In genomic region chr12:8108808-8109398, GRCh38 we compare ENCODE assay signal across 8 cellular contexts. TPM values are rescaled to one million over a fixed set of nuclear protein-coding genes. Genes with fewer than 3 reads are reported as not detected.
DNase-seq lines count a peak whose midpoint lies in the region; ATAC-seq and TF ChIP-seq lines count a peak whose summit lies in the region.

No MANE protein-coding gene starts in this region.

- peaks cover 2% of the 10 kb centered on the region; the same call in 1 of the 2 replicates for H3K36me3 ChIP-seq in IMR-90 (ENCODE audit: control insufficient read depth, insufficient read depth, low read length)
- H3K36me3 ChIP-seq in neural progenitor cell: no peaks in the 10 kb centered on the region

- POLR2A ChIA-PET in IMR-90 (lab: Charles Lee; ENCODE audit: unreplicated experiment): no interaction called here

- H2AK5ac ChIP-seq in IMR-90 (ENCODE audit: low read depth, low read length): no peak overlapping the region

- H3K23ac ChIP-seq in IMR-90 (ENCODE audit: low read depth, low read length): no peak overlapping the region

- no peak overlapping the region for H2BK120ac ChIP-seq in IMR-90 (ENCODE audit: low read depth, low read length)

- H3K27me3 ChIP-seq in IMR-90 (ENCODE audit: control insufficient read depth, insufficient read depth, low read length) (no peaks in the 10 kb centered on the region), neural progenitor cell (no peaks in the 10 kb centered on the region)

- H4K8ac ChIP-seq in IMR-90 (ENCODE audit: low read depth in 2 of 2, low read length in 2 of 2): no peak overlapping the region

- H3K4me2 ChIP-seq in IMR-90 (ENCODE audit: low read depth, low read length) (0 out of 2 replicates have a peak overlapping the region, but pooled peaks have one; percentile 54), neural progenitor cell (no peak overlapping the region)

- H3K27ac ChIP-seq in IMR-90 (ENCODE audit: insufficient read depth, low read length): no peak overlapping the region
- H3K27ac ChIP-seq in neural progenitor cell: no peak overlapping the region

- H3K27ac Mint-ChIP-seq in activated T-helper 1 cell treated with anti-CD3 and anti-CD28 coated beads, Interleukin-12 subunit alpha, Interleukin-12 subunit beta, Interleukin-2, Interleukin-4 antibody, amounts not matched to agents 30 ng/mL and 10 ng/mL and 1 ng/mL, durations not matched to agents 14 hours and 24 hours and 36 hours: no peak overlapping the region
- H3K27ac Mint-ChIP-seq in neural progenitor cell: no peak overlapping the region

- no peak overlapping the region for H4K91ac ChIP-seq in IMR-90 (ENCODE audit: insufficient read depth, low read depth, low read length)

- peaks cover 5% of the 10 kb centered on the region for H3K9me3 Mint-ChIP-seq in activated T-helper 1 cell treated with anti-CD3 and anti-CD28 coated beads, Interleukin-12 subunit alpha, Interleukin-12 subunit beta, Interleukin-2, Interleukin-4 antibody, amounts not matched to agents 30 ng/mL and 10 ng/mL and 1 ng/mL, durations not matched to agents 14 hours and 24 hours and 36 hours
- H3K9me3 Mint-ChIP-seq in neural progenitor cell: peaks cover 8% of the 10 kb centered on the region

- H3K4me1 ChIP-seq in IMR-90 (ENCODE audit: control insufficient read depth, insufficient read depth, low read length) (no peaks in the 10 kb centered on the region), neural progenitor cell (no peaks in the 10 kb centered on the region)

- 40% methylated on average over 1 of the region's 3 CpGs; no CpG with 5 or more reads in 1 of the 2 experiments for WGBS in IMR-90 (ENCODE audit: extremely low coverage in 2 of 2, insufficient read length in 1 of 2), 2 experiments

- H3K27me3 Mint-ChIP-seq in activated T-helper 1 cell treated with anti-CD3 and anti-CD28 coated beads, Interleukin-12 subunit alpha, Interleukin-12 subunit beta, Interleukin-2, Interleukin-4 antibody, amounts not matched to agents 30 ng/mL and 10 ng/mL and 1 ng/mL, durations not matched to agents 14 hours and 24 hours and 36 hours (ENCODE audit: insufficient read depth): no peaks in the 10 kb centered on the region
- H3K27me3 Mint-ChIP-seq in neural progenitor cell (ENCODE audit: insufficient read depth, low read depth): no peaks in the 10 kb centered on the region

- no peaks in the 10 kb centered on the region for H3K79me2 ChIP-seq in neural progenitor cell (ENCODE audit: low read depth)

- no TSS peak for BruUV-seq in IMR-90 (replicated peaks; lab: Mats Ljungman, UMichigan)

- H4K20me1 ChIP-seq in IMR-90 (ENCODE audit: insufficient read depth, low read length) (no peaks in the 10 kb centered on the region), neural progenitor cell (ENCODE audit: low read depth) (no peaks in the 10 kb centered on the region)

- CTCF ChIA-PET in IMR-90 (lab: Yijun Ruan, JAX): interaction anchor here (1.5 to 2.4 kb wide), 2 partner anchors 122 to 281 kb away, joined by 3 to 10 read pairs; no protein-coding TSS in a partner anchor

- no peak overlapping the region for H2AK9ac ChIP-seq in IMR-90 (replicated peaks; ENCODE audit: low read depth, low read length, poor library complexity)

- peak; percentile 97 for ATAC-seq in IMR-90 (ENCODE audit: low read depth)
- peak; percentile 46 for ATAC-seq in stimulated activated naive CD8-positive, alpha-beta T cell treated with anti-CD3 and anti-CD28 coated beads, Interleukin-15, Interleukin-2, amounts not matched to agents 100 U/mL and 50 U/mL, for 24 hours
- no peak for ATAC-seq in GM21390 (IDR thresholded peaks at IDR 0.05; ENCODE audit: unreplicated experiment)

- TF ChIP-seq CTCF in IMR-90 (conservative IDR thresholded peaks at IDR 0.05; ENCODE audit: low read depth, low read length) (peak; percentile 99), fibroblast of pulmonary artery (IDR thresholded peaks at IDR 0.05; ENCODE audit: low read length, missing control alignments) (no peak), neural progenitor cell (IDR thresholded peaks at IDR 0.05) (peak; percentile 100)

- no peak overlapping the region for H2BK15ac ChIP-seq in IMR-90 (ENCODE audit: low read depth, low read length)

- H3F3A ChIP-seq in neural progenitor cell (ENCODE audit: low read depth): no peaks in the 10 kb centered on the region

- H3K18ac ChIP-seq in IMR-90 (ENCODE audit: low read depth, low read length): no peak overlapping the region

- no peak overlapping the region for H2BK5ac ChIP-seq in IMR-90 (ENCODE audit: low read depth, low read length, poor library complexity, severe bottlenecking)

- H3K9me3 ChIP-seq in IMR-90 (ENCODE audit: control insufficient read depth, insufficient read depth, low read length) (0 out of 2 replicates have a peak, but pooled peaks cover 1% of the 10 kb centered on the region), neural progenitor cell (ENCODE audit: low read depth) (peaks cover 3% of the 10 kb centered on the region)

- no peak overlapping the region for H4K5ac ChIP-seq in IMR-90 (ENCODE audit: low read depth, low read length)

- no peak overlapping the region for H3K4me3 Mint-ChIP-seq in activated T-helper 1 cell treated with anti-CD3 and anti-CD28 coated beads, Interleukin-12 subunit alpha, Interleukin-12 subunit beta, Interleukin-2, Interleukin-4 antibody, amounts not matched to agents 30 ng/mL and 10 ng/mL and 1 ng/mL, durations not matched to agents 14 hours and 24 hours and 36 hours
- H3K4me3 Mint-ChIP-seq in neural progenitor cell: no peak overlapping the region

- peak; percentile 60; the same call in 1 of the 2 replicates for TF ChIP-seq POLR2A in IMR-90 (IDR thresholded peaks at IDR 0.05; ENCODE audit: low read depth, low read length)

- TF ChIP-seq RAD21 in IMR-90 (IDR thresholded peaks at IDR 0.05; ENCODE audit: low read length): peak; percentile 99

- H3K4me1 Mint-ChIP-seq in activated T-helper 1 cell treated with anti-CD3 and anti-CD28 coated beads, Interleukin-12 subunit alpha, Interleukin-12 subunit beta, Interleukin-2, Interleukin-4 antibody, amounts not matched to agents 30 ng/mL and 10 ng/mL and 1 ng/mL, durations not matched to agents 14 hours and 24 hours and 36 hours (ENCODE audit: low read depth): no peaks in the 10 kb centered on the region
- H3K4me1 Mint-ChIP-seq in neural progenitor cell: peaks cover 3% of the 10 kb centered on the region

- H2AFZ ChIP-seq in IMR-90 (replicated peaks; ENCODE audit: low read length, poor library complexity) (no peak overlapping the region), neural progenitor cell (replicated peaks) (no peak overlapping the region)

- H3K14ac ChIP-seq in IMR-90 (replicated peaks; ENCODE audit: low read depth, low read length): no peak overlapping the region

- in situ Hi-C loops in IMR-90 (cut with MboI; ENCODE audit: low sequenced_read_pairs): loop anchor here (10.0 to 25.0 kb wide), 2 partner anchors 126 to 253 kb away; no protein-coding TSS in a partner anchor

- H3K36me3 Mint-ChIP-seq in activated T-helper 1 cell treated with anti-CD3 and anti-CD28 coated beads, Interleukin-12 subunit alpha, Interleukin-12 subunit beta, Interleukin-2, Interleukin-4 antibody, amounts not matched to agents 30 ng/mL and 10 ng/mL and 1 ng/mL, durations not matched to agents 14 hours and 24 hours and 36 hours (ENCODE audit: low read depth): peaks cover 17% of the 10 kb centered on the region
- peaks cover 9% of the 10 kb centered on the region for H3K36me3 Mint-ChIP-seq in neural progenitor cell

- peak overlapping the region; percentile 62 for H3K9ac ChIP-seq in IMR-90 (ENCODE audit: low read depth, low read length)
- H3K9ac ChIP-seq in neural progenitor cell: no peak overlapping the region

- DNase-seq in ELF-1 (ENCODE audit: low read depth, low spot score) (peak; percentile 50), IMR-90 (peak; percentile 79), RPMI8226 (peak; percentile 84), fibroblast of pulmonary artery (ENCODE audit: low read depth) (peak; percentile 88), neural progenitor cell (ENCODE audit: low spot score) (peak; percentile 84)
- peak; percentile 55 for DNase-seq in activated T-helper 1 cell treated with anti-CD3 and anti-CD28 coated beads, Interleukin-12 subunit alpha, Interleukin-12 subunit beta, Interleukin-2, Interleukin-4 antibody, amounts not matched to agents 30 ng/mL and 10 ng/mL and 1 ng/mL, durations not matched to agents 14 hours and 24 hours and 36 hours (ENCODE audit: low spot score)
- peak; percentile 81 for DNase-seq in stimulated activated naive CD8-positive, alpha-beta T cell treated with anti-CD3 and anti-CD28 coated beads, Interleukin-15, Interleukin-2, amounts not matched to agents 100 U/mL and 50 U/mL, for 24 hours

- H3K4ac ChIP-seq in IMR-90 (ENCODE audit: low read depth, low read length): no peak overlapping the region

- no peak overlapping the region for H3K4me3 ChIP-seq in IMR-90 (ENCODE audit: insufficient read depth, low read depth, low read length)
- no peak overlapping the region for H3K4me3 ChIP-seq in fibroblast of pulmonary artery (replicated peaks; ENCODE audit: low read depth, low read length)
- H3K4me3 ChIP-seq in neural progenitor cell: no peak overlapping the region

- intact Hi-C loops in IMR-90 (cut with micrococcal nuclease): loop anchor here (1.0 kb wide), 4 partner anchors 71 to 281 kb away; no protein-coding TSS in a partner anchor
- intact Hi-C loops in activated T-helper 1 cell treated with anti-CD3 and anti-CD28 coated beads, Interleukin-12 subunit alpha, Interleukin-12 subunit beta, Interleukin-2, Interleukin-4 antibody, amounts not matched to agents 30 ng/mL and 10 ng/mL and 1 ng/mL, durations not matched to agents 14 hours and 24 hours and 36 hours (cut with micrococcal nuclease): loop anchor here (1.0 kb wide), 3 partner anchors 63 to 128 kb away; no protein-coding TSS in a partner anchor

- no peaks in the 10 kb centered on the region for H3K79me1 ChIP-seq in IMR-90 (ENCODE audit: low read depth in 1 of 2, low read length in 2 of 2)

- no peaks in the 10 kb centered on the region for H3K9me1 ChIP-seq in IMR-90 (ENCODE audit: insufficient read depth, low read length)

- dilution Hi-C loops in IMR-90 (cut with HindIII; ENCODE audit: low sequenced_read_pairs, unreplicated experiment): no loop called here

- no peak overlapping the region for H3K56ac ChIP-seq in IMR-90 (ENCODE audit: extremely low read depth, insufficient read depth, low read length)

- H2BK20ac ChIP-seq in IMR-90 (ENCODE audit: low read depth, low read length): no peak overlapping the region

RNA-seq across cellular contexts. Expression of gene CLEC4A, which starts 14.5 kb away (rescaled TPM):
- total RNA-seq in IMR-90 (2012; rRNA removed) (0.28 TPM in 1 of 2 replicates, not detected in the other), neural progenitor cell (ENCODE audit: low replicate concordance) (0.43 and 2.0 TPM in 2 replicates)
- polyA plus RNA-seq in IMR-90 (2012; rRNA removed): 0.29 and 0.44 TPM in 2 replicates
- not detected in 2 replicates for polyA plus RNA-seq in IMR-90 (2012; cell fraction: cytosol; rRNA removed)
- polyA plus RNA-seq in IMR-90 (2012; cell fraction: nucleus; rRNA removed; ENCODE audit: low replicate concordance): 0.67 and 3.9 TPM in 2 replicates
- 0.26 and 1.3 TPM in 2 replicates for total RNA-seq in activated T-helper 1 cell treated with anti-CD3 and anti-CD28 coated beads, Interleukin-12 subunit alpha, Interleukin-12 subunit beta, Interleukin-2, Interleukin-4 antibody, amounts not matched to agents 30 ng/mL and 10 ng/mL and 1 ng/mL, durations not matched to agents 14 hours and 24 hours and 36 hours

RNA-seq across cellular contexts. Expression of gene NECAP1, which starts 26.8 kb away (rescaled TPM):
- total RNA-seq in IMR-90 (2012; rRNA removed) (37.3 and 44.2 TPM in 2 replicates), neural progenitor cell (ENCODE audit: low replicate concordance) (25.2 and 40.1 TPM in 2 replicates)
- 32.2 and 35.6 TPM in 2 replicates for polyA plus RNA-seq in IMR-90 (2012; rRNA removed)
- polyA plus RNA-seq in IMR-90 (2012; cell fraction: cytosol; rRNA removed): 14.7 and 15.9 TPM in 2 replicates
- 15.0 and 44.7 TPM in 2 replicates for polyA plus RNA-seq in IMR-90 (2012; cell fraction: nucleus; rRNA removed; ENCODE audit: low replicate concordance)
- 38.2 and 39.4 TPM in 2 replicates for total RNA-seq in activated T-helper 1 cell treated with anti-CD3 and anti-CD28 coated beads, Interleukin-12 subunit alpha, Interleukin-12 subunit beta, Interleukin-2, Interleukin-4 antibody, amounts not matched to agents 30 ng/mL and 10 ng/mL and 1 ng/mL, durations not matched to agents 14 hours and 24 hours and 36 hours

RNA-seq across cellular contexts. Expression of gene C3AR1, which starts 42.7 kb away (rescaled TPM):
- 0.28 and 0.36 TPM in 2 replicates for total RNA-seq in IMR-90 (2012; rRNA removed)
- polyA plus RNA-seq in IMR-90 (2012; rRNA removed): 0.31 and 0.42 TPM in 2 replicates
- 0.29 and 0.34 TPM in 2 replicates for polyA plus RNA-seq in IMR-90 (2012; cell fraction: cytosol; rRNA removed)
- 0.07 and 0.08 TPM in 2 replicates for polyA plus RNA-seq in IMR-90 (2012; cell fraction: nucleus; rRNA removed; ENCODE audit: low replicate concordance)
- total RNA-seq in activated T-helper 1 cell treated with anti-CD3 and anti-CD28 coated beads, Interleukin-12 subunit alpha, Interleukin-12 subunit beta, Interleukin-2, Interleukin-4 antibody, amounts not matched to agents 30 ng/mL and 10 ng/mL and 1 ng/mL, durations not matched to agents 14 hours and 24 hours and 36 hours: 0.60 and 0.71 TPM in 2 replicates
- not detected in 2 replicates for total RNA-seq in neural progenitor cell (ENCODE audit: low replicate concordance)

RNA-seq across cellular contexts. Expression of gene ZNF705A, which starts 47.9 kb away (rescaled TPM):
- total RNA-seq in IMR-90 (2012; rRNA removed) (not detected in 2 replicates), neural progenitor cell (ENCODE audit: low replicate concordance) (not detected in 2 replicates)
- polyA plus RNA-seq in IMR-90 (2012; rRNA removed): not detected in 2 replicates
- not detected in 2 replicates for polyA plus RNA-seq in IMR-90 (2012; cell fraction: cytosol; rRNA removed)
- not detected in 2 replicates for polyA plus RNA-seq in IMR-90 (2012; cell fraction: nucleus; rRNA removed; ENCODE audit: low replicate concordance)
- total RNA-seq in activated T-helper 1 cell treated with anti-CD3 and anti-CD28 coated beads, Interleukin-12 subunit alpha, Interleukin-12 subunit beta, Interleukin-2, Interleukin-4 antibody, amounts not matched to agents 30 ng/mL and 10 ng/mL and 1 ng/mL, durations not matched to agents 14 hours and 24 hours and 36 hours: not detected in 2 replicates
